ENCODE assay signal across 9 cellular contexts in the genomic region with DNA sequence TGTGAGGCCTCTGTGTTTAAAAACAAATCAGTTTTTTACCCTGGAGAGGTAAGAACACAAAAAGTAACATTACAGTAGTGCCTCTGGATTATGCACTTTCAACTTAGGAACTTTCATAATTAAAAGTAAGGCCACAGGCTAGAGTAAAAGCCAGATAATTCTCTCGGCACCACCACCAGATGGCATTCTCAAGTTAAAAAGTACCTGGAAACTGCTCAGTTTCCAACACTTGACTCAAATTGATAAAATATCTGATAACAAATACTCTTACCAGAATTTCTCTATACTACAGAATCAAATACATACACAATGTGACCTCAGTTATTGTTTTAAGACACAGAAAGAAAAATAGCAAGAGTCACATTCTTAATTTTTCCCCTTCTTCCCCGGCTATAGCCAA. TPM values are rescaled to one million over a fixed set of nuclear protein-coding genes. Genes with fewer than 3 reads are reported as not detected.
DNase-seq lines count a peak whose midpoint lies in the region; ATAC-seq, FAIRE-seq and TF ChIP-seq lines count a peak whose summit lies in the region.
"Had no signal": no experiment of that assay in that cellular context is flagged by ENCODE, and none has a peak within 500 bp of the region (broad histone marks: within the 10 kb centered on the region; RNA-seq: fewer than 3 reads in every experiment).

No MANE protein-coding gene starts in this region.

- H3K9me3 Mint-ChIP-seq in natural killer cell, result no peaks in the 10 kb centered on the region
- H3K9me3 Mint-ChIP-seq in natural killer cell treated with Interleukin-12 subunit alpha and Interleukin-12 subunit beta and Interleukin-15 and Interleukin-18, amount 100 ng/mL, for 72 hours, result no peaks in the 10 kb centered on the region

- H3K27ac ChIP-seq in foreskin keratinocyte (no peak overlapping the region), small intestine (ENCODE audit: low read depth in 1 of 2, low read length in 1 of 2) (no peak overlapping the region)

- H3K4me3 ChIP-seq in small intestine (ENCODE audit: low read depth in 1 of 2, low read length in 2 of 2), result no peak overlapping the region
- H3K4me3 ChIP-seq: HAP-1 had no signal

- no peaks in the 10 kb centered on the region for H3K9me3 ChIP-seq in small intestine (ENCODE audit: control insufficient read depth, low read depth)
- H3K9me3 ChIP-seq: HAP-1 had no signal

- peaks cover 3 to 5% of the 10 kb centered on the region in 2 donors for H3K36me3 ChIP-seq in small intestine (ENCODE audit: control insufficient read depth in 2 of 2, insufficient read depth in 2 of 2, low read length in 2 of 2)

- no peaks in the 10 kb centered on the region for H3K36me3 Mint-ChIP-seq in natural killer cell
- no peaks in the 10 kb centered on the region for H3K36me3 Mint-ChIP-seq in natural killer cell treated with Interleukin-12 subunit alpha and Interleukin-12 subunit beta and Interleukin-15 and Interleukin-18, amount 100 ng/mL, for 72 hours

- peak in 1 of 3 donors; percentile 52 for ATAC-seq in natural killer cell
- ATAC-seq in natural killer cell treated with Interleukin-12 subunit alpha and Interleukin-12 subunit beta and Interleukin-15 and Interleukin-18, amount 100 ng/mL, for 72 hours, result no peak
- peak; percentile 51 for ATAC-seq in foreskin keratinocyte
- ATAC-seq in HG03565 (IDR thresholded peaks at IDR 0.05; ENCODE audit: unreplicated experiment), result no peak

- intact Hi-C loops in natural killer cell (cut with micrococcal nuclease), result loop anchor here (1.0 to 5.0 kb wide), 3 partner anchors 37 to 83 kb away; partner anchors contain the start of gene SIDT1

- H3K27me3 Mint-ChIP-seq in natural killer cell (ENCODE audit: low read depth in 2 of 2), result no peaks in the 10 kb centered on the region
- H3K27me3 Mint-ChIP-seq in natural killer cell treated with Interleukin-12 subunit alpha and Interleukin-12 subunit beta and Interleukin-15 and Interleukin-18, amount 100 ng/mL, for 72 hours, result no peaks in the 10 kb centered on the region

- TF ChIP-seq CTCF in natural killer cell (IDR thresholded peaks at IDR 0.05) (peak; percentile 44), foreskin keratinocyte (conservative IDR thresholded peaks at IDR 0.05) (peak; percentile 68)

- no peak overlapping the region for H3K27ac Mint-ChIP-seq in natural killer cell
- H3K27ac Mint-ChIP-seq in natural killer cell treated with Interleukin-12 subunit alpha and Interleukin-12 subunit beta and Interleukin-15 and Interleukin-18, amount 100 ng/mL, for 72 hours, result no peak overlapping the region

- no peaks in the 10 kb centered on the region for H3K4me1 ChIP-seq in foreskin keratinocyte
- no peaks in the 10 kb centered on the region for H3K4me1 ChIP-seq in small intestine (ENCODE audit: control insufficient read depth in 2 of 2, insufficient read depth in 1 of 2, low read depth in 1 of 2, low read length in 1 of 2)
- H3K4me1 ChIP-seq: HAP-1 had no signal

- H3K4me1 Mint-ChIP-seq in natural killer cell, result peaks cover 2 to 3% of the 10 kb centered on the region in 2 donors
- H3K4me1 Mint-ChIP-seq in natural killer cell treated with Interleukin-12 subunit alpha and Interleukin-12 subunit beta and Interleukin-15 and Interleukin-18, amount 100 ng/mL, for 72 hours (ENCODE audit: low read depth in 2 of 2), result peaks cover 7% of the 10 kb centered on the region in 2 donors

- H3K4me3 Mint-ChIP-seq in natural killer cell, result no peak overlapping the region
- H3K4me3 Mint-ChIP-seq in natural killer cell treated with Interleukin-12 subunit alpha and Interleukin-12 subunit beta and Interleukin-15 and Interleukin-18, amount 100 ng/mL, for 72 hours, result no peak overlapping the region

- DNase-seq in natural killer cell (no peak), HT-29 (ENCODE audit: low spot score) (peak; percentile 79), foreskin keratinocyte (peak in 1 of 2 donors; percentile 23), small intestine (peak; percentile 51), NK-92 (lab: John Stamatoyannopoulos, UW; ENCODE audit: unreplicated experiment) (no peak)
- DNase-seq in natural killer cell treated with Interleukin-12 subunit alpha and Interleukin-12 subunit beta and Interleukin-15 and Interleukin-18, amount 100 ng/mL, for 72 hours (ENCODE audit: low spot score), result no peak
- DNase-seq in activated CD4-positive, alpha-beta T cell treated with anti-CD3 and anti-CD28 coated beads for 48 hours, result peak; percentile 32

- 56 to 64% (median 58%) methylated on average over 2 of the region's 2 CpGs for WGBS in small intestine, 3 donors

- FAIRE-seq in small intestine (lab: Jason Lieb, UNC), result no peak

- H3K27me3 ChIP-seq in foreskin keratinocyte (no peaks in the 10 kb centered on the region), small intestine (ENCODE audit: control insufficient read depth in 2 of 2, insufficient read depth in 2 of 2, low read length in 2 of 2) (no peaks in the 10 kb centered on the region)

RNA-seq across cellular contexts. Expression of gene SPICE1, which starts 19.9 kb away (rescaled TPM):
- 10 to 100 TPM in 2 of 3 donors, 1 to 10 TPM in 1; 8.6 to 14.7 (median 14.2) TPM for total RNA-seq in natural killer cell
- 10 to 100 TPM; 17.8 to 21.0 TPM for total RNA-seq in natural killer cell treated with Interleukin-12 subunit alpha and Interleukin-12 subunit beta and Interleukin-15 and Interleukin-18, amount 100 ng/mL, for 72 hours
- 6.0 and 11.7 TPM in 2 replicates for total RNA-seq in HT-29 (2014; rRNA removed; shearing (Covaris generic))
- 10.2 and 11.3 TPM in 2 replicates for total RNA-seq in foreskin keratinocyte
- 2.1 and 2.9 TPM in 2 replicates for polyA plus RNA-seq in foreskin keratinocyte
- polyA plus RNA-seq in small intestine, result 1 to 10 TPM in 2 of 3 donors, under 1 TPM in 1; 0.89 to 4.7 (median 1.4) TPM

RNA-seq across cellular contexts. Expression of gene SIDT1, which starts 37.3 kb away (rescaled TPM):
- total RNA-seq in natural killer cell, result 100 to 1,000 TPM in 2 of 3 donors, 10 to 100 TPM in 1; 86.9 to 136 (median 101) TPM
- 10 to 100 TPM; 34.5 to 44.1 TPM for total RNA-seq in natural killer cell treated with Interleukin-12 subunit alpha and Interleukin-12 subunit beta and Interleukin-15 and Interleukin-18, amount 100 ng/mL, for 72 hours
- 4.8 and 5.5 TPM in 2 replicates for total RNA-seq in HT-29 (2014; rRNA removed; shearing (Covaris generic))
- total RNA-seq in foreskin keratinocyte, result 0.03 and 0.11 TPM in 2 replicates
- polyA plus RNA-seq in foreskin keratinocyte, result 0.02 and 0.04 TPM in 2 replicates
- 1 to 10 TPM in 1 of 3 donors, under 1 TPM in 2; 0.45 to 3.0 (median 0.54) TPM for polyA plus RNA-seq in small intestine

RNA-seq across cellular contexts. Expression of gene CFAP44, which starts 53.7 kb away (rescaled TPM):
- 1 to 10 TPM; 5.4 to 8.5 (median 6.5) TPM for total RNA-seq in natural killer cell
- total RNA-seq in natural killer cell treated with Interleukin-12 subunit alpha and Interleukin-12 subunit beta and Interleukin-15 and Interleukin-18, amount 100 ng/mL, for 72 hours, result 10 to 100 TPM in 1 of 2 donors, 1 to 10 TPM in 1; 7.9 to 11.5 TPM
- 4.7 and 8.9 TPM in 2 replicates for total RNA-seq in HT-29 (2014; rRNA removed; shearing (Covaris generic))
- 1.0 and 1.1 TPM in 2 replicates for total RNA-seq in foreskin keratinocyte
- 0.35 and 0.41 TPM in 2 replicates for polyA plus RNA-seq in foreskin keratinocyte
- polyA plus RNA-seq in small intestine, result 1 to 10 TPM; 1.4 to 2.3 (median 1.8) TPM

Comparison
In these comparisons a context has a peak if more than half of its experiments do, and no peak if none do; other contexts are left out.
1. DNase-seq: peak in HT-29 (single experiment), activated CD4-positive, alpha-beta T cell treated with anti-CD3 and anti-CD28 coated beads for 48 hours (single experiment) and small intestine (single experiment); none in natural killer cell (single experiment), natural killer cell treated with Interleukin-12 subunit alpha and Interleukin-12 subunit beta and Interleukin-15 and Interleukin-18, amount 100 ng/mL, for 72 hours (single experiment) and NK-92 (single experiment).